In genomic region chr14:38080696-38081095, GRCh38 we compare ENCODE assay signal across 25 cellular contexts.
"Had no signal": no experiment of that assay in that cellular context is flagged by ENCODE, and none has a peak within 500 bp of the region (broad histone marks: within the 10 kb centered on the region; RNA-seq: fewer than 3 reads in every experiment).

No MANE protein-coding gene starts in this region.

- H3K4me1 ChIP-seq: ascending aorta, body of pancreas, Peyer's patch, SJSA1 had no signal

- H3K36me3 ChIP-seq: ascending aorta, Peyer's patch, SJSA1 had no signal

- ATAC-seq: activated CD4-positive, CD25-positive, alpha-beta regulatory T cell treated with anti-CD3 and anti-CD28 coated beads, Interleukin-2, amount 50 U/mL, for 24 hours; activated CD8-positive, alpha-beta T cell treated with anti-CD3 and anti-CD28 coated beads for 36 hours; activated naive CD4-positive, alpha-beta T cell treated with anti-CD3 and anti-CD28 coated beads, Interleukin-2, amount 50 U/mL, for 72 hours; activated naive CD8-positive, alpha-beta T cell treated with anti-CD3 and anti-CD28 coated beads, Interleukin-2, amount 50 U/mL, for 24 hours; body of pancreas; SK-N-SH treated with all-trans-retinoic acid at 6 μM for 48 hours had no signal

- H3K27ac ChIP-seq: ascending aorta, body of pancreas, Peyer's patch, SJSA1 had no signal

- H3K4me3 ChIP-seq: ascending aorta, body of pancreas, Peyer's patch, SJSA1 had no signal

- DNase-seq: activated CD4-positive, alpha-beta T cell treated with anti-CD3 and anti-CD28 coated beads for 4 hours; activated CD8-positive, alpha-beta memory T cell treated with anti-CD3 and anti-CD28 coated beads, Interleukin-2, amount 50 U/mL, for 4 hours; activated CD8-positive, alpha-beta T cell treated with anti-CD3 and anti-CD28 coated beads for 36 hours; activated naive CD8-positive, alpha-beta T cell treated with anti-CD3 and anti-CD28 coated beads, Interleukin-2, amount 50 U/mL, for 24 hours; activated T-cell treated with anti-CD3 and anti-CD28 coated beads, Interleukin-2, amount 50 U/mL, for 1 hour; amniotic stem cell; body of pancreas; central memory CD4-positive, alpha-beta T cell; MM.1S; NCI-H1105; NCI-H1436; NCI-H1694 treated with DMSO at 0.1 percent for 48 hours; NCI-H2029 treated with DMSO at 0.1 percent for 48 hours; NCI-H345; NCI-H510A; NCI-H526 treated with DMSO at 0.1 percent for 48 hours; NCI-H82; Peyer's patch; SHP77; SW 1271 had no signal

- H3K27ac Mint-ChIP-seq: activated CD8-positive, alpha-beta T cell treated with anti-CD3 and anti-CD28 coated beads for 36 hours; activated naive CD4-positive, alpha-beta T cell treated with anti-CD3 and anti-CD28 coated beads, Interleukin-2, amount 50 U/mL, for 72 hours; activated naive CD8-positive, alpha-beta T cell treated with anti-CD3 and anti-CD28 coated beads, Interleukin-2, amount 50 U/mL, for 24 hours had no signal

- H3K36me3 Mint-ChIP-seq: activated naive CD4-positive, alpha-beta T cell treated with anti-CD3 and anti-CD28 coated beads, Interleukin-2, amount 50 U/mL, for 72 hours had no signal

- H3K9me3 Mint-ChIP-seq: activated CD8-positive, alpha-beta T cell treated with anti-CD3 and anti-CD28 coated beads for 36 hours had no signal

- H3K4me3 Mint-ChIP-seq: activated CD8-positive, alpha-beta T cell treated with anti-CD3 and anti-CD28 coated beads for 36 hours; activated naive CD8-positive, alpha-beta T cell treated with anti-CD3 and anti-CD28 coated beads, Interleukin-2, amount 50 U/mL, for 24 hours had no signal

- H3K27me3 ChIP-seq: ascending aorta, body of pancreas, Peyer's patch, SJSA1 had no signal

- H3K27me3 Mint-ChIP-seq: activated CD8-positive, alpha-beta T cell treated with anti-CD3 and anti-CD28 coated beads for 36 hours; activated naive CD8-positive, alpha-beta T cell treated with anti-CD3 and anti-CD28 coated beads, Interleukin-2, amount 50 U/mL, for 24 hours had no signal

- H3K9me3 ChIP-seq: ascending aorta, body of pancreas, Peyer's patch, SJSA1 had no signal
